1 cellular context compared by ENCODE assay signal in the genomic region with DNA sequence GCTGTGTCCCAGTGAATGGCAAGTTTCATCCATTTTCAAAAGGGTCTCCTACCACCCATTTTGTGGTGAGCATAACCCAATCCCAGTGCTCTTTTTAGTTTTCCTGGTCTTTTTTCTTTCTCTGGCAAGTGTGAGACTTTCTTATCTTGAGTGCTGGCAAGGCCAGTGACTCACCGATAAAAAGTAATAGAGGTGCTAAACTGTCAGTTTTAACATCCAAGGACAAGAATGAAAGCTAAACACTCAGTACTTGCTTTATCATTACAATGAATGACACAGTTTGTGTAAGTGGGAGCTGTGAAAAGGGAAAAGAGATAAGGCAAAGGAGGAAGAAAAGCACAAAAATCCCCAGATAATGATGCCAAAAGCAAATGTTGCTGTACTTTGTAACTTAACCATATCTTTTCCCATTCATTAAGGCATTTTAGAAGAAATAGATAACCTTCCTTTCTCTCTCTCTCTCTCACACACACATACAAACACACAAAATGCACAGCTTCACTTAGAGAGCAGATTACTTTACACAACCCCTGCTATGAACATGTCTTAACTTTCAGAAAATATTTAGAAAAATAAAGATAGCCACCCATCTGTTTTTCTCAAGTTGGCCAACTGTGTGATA.
TF ChIP-seq lines count a peak whose summit lies in the region.

No MANE protein-coding gene starts in this region.

TF ChIP-seq in IMR-90, 13 proteins besides CTCF, POLR2A, EP300 and RAD21 (continued from another document):
- no peak for TF ChIP-seq CHD1 (IDR thresholded peaks at IDR 0.05; ENCODE audit: low read depth, low read length)
- TF ChIP-seq CEBPB (IDR thresholded peaks at IDR 0.05; ENCODE audit: low read depth, low read length), result no peak
- TF ChIP-seq, protein P1, sequence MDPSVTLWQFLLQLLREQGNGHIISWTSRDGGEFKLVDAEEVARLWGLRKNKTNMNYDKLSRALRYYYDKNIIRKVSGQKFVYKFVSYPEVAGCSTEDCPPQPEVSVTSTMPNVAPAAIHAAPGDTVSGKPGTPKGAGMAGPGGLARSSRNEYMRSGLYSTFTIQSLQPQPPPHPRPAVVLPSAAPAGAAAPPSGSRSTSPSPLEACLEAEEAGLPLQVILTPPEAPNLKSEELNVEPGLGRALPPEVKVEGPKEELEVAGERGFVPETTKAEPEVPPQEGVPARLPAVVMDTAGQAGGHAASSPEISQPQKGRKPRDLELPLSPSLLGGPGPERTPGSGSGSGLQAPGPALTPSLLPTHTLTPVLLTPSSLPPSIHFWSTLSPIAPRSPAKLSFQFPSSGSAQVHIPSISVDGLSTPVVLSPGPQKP (IDR thresholded peaks at IDR 0.05; ENCODE audit: borderline replicate concordance, low read depth, low read length), result no peak
- no peak for TF ChIP-seq FOS (IDR thresholded peaks at IDR 0.05; ENCODE audit: low read depth, low read length)
- TF ChIP-seq RFX5 (IDR thresholded peaks at IDR 0.05; ENCODE audit: low read depth, low read length), result no peak
- no peak for TF ChIP-seq BHLHE40 (IDR thresholded peaks at IDR 0.05; ENCODE audit: low read depth, low read length)
- TF ChIP-seq MXI1 (IDR thresholded peaks at IDR 0.05; ENCODE audit: borderline replicate concordance, low read depth, low read length), result no peak
- no peak for TF ChIP-seq RCOR1 (IDR thresholded peaks at IDR 0.05; ENCODE audit: insufficient replicate concordance, low read length)
- TF ChIP-seq SMC3 (IDR thresholded peaks at IDR 0.05; ENCODE audit: low read depth, low read length), result no peak
- TF ChIP-seq, protein P2, sequence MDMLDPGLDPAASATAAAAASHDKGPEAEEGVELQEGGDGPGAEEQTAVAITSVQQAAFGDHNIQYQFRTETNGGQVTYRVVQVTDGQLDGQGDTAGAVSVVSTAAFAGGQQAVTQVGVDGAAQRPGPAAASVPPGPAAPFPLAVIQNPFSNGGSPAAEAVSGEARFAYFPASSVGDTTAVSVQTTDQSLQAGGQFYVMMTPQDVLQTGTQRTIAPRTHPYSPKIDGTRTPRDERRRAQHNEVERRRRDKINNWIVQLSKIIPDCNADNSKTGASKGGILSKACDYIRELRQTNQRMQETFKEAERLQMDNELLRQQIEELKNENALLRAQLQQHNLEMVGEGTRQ (IDR thresholded peaks at IDR 0.05; ENCODE audit: low read depth, low read length), result no peak
- TF ChIP-seq MAZ (IDR thresholded peaks at IDR 0.05; ENCODE audit: borderline replicate concordance, low read depth, low read length), result no peak
- no peak for TF ChIP-seq MAFK (IDR thresholded peaks at IDR 0.05; ENCODE audit: low read depth, low read length)
TF ChIP-seq in IMR-90: peak in this region for 0.
